16 cellular contexts compared by ENCODE assay signal in the genomic region with DNA sequence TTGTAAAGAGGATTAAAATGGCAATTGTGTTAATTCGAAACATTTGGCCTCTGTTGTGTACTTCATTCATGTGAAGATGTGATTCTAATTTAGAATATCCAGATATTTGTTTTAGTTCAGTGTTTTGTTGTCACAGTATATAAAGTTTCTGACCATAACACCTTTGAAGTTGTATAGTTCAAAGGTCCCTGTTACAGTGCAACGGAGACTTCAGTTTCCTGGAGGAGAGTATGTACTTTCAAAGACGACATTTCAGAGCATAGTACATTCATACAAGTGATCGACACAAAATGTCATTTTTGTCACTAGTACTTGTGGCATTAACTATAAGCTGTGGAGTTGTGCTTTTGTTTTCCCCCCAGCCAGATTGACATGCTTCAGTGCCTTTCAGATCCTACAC.
"Had no signal": no experiment of that assay in that cellular context is flagged by ENCODE, and none has a peak within 500 bp of the region (broad histone marks: within the 10 kb centered on the region; RNA-seq: fewer than 3 reads in every experiment).

No MANE protein-coding gene starts in this region.

- H3K4me1 ChIP-seq: heart left ventricle, right atrium auricular region, tibial artery, upper lobe of left lung, uterus had no signal

- DNase-seq: effector memory CD4-positive, alpha-beta T cell; heart left ventricle; hippocampal formation; naive thymus-derived CD8-positive, alpha-beta T cell; posterior cingulate gyrus; stimulated activated CD4-positive, alpha-beta T cell treated with anti-CD3 and anti-CD28 coated beads, Interleukin-2, amount 100 ng/mL, for 48 hours; stimulated activated naive CD4-positive, alpha-beta T cell treated with Interleukin-2 at 50 U/mL for 16 hours; tibial artery; upper lobe of left lung; uterus had no signal

- H3K4me1 Mint-ChIP-seq: naive thymus-derived CD8-positive, alpha-beta T cell had no signal

- H3K4me3 Mint-ChIP-seq: naive thymus-derived CD8-positive, alpha-beta T cell had no signal

- H3K36me3 ChIP-seq: heart left ventricle, neutrophil, right atrium auricular region, tibial artery, upper lobe of left lung, uterus had no signal

- H3K4me2 ChIP-seq: smooth muscle cell had no signal

- H3K27me3 ChIP-seq: heart left ventricle, neutrophil, right atrium auricular region, tibial artery, upper lobe of left lung, uterus had no signal

- H3K27ac Mint-ChIP-seq: naive thymus-derived CD8-positive, alpha-beta T cell had no signal

- H3K27me3 Mint-ChIP-seq: naive thymus-derived CD8-positive, alpha-beta T cell had no signal

- H3K4me3 ChIP-seq: heart left ventricle, right atrium auricular region, smooth muscle cell, tibial artery, upper lobe of left lung, uterus had no signal

- ATAC-seq: esophagus mucosa; heart left ventricle; naive thymus-derived CD8-positive, alpha-beta T cell had no signal

- H3K27ac ChIP-seq: heart left ventricle, neutrophil, right atrium auricular region, tibial artery, upper lobe of left lung, uterus had no signal

- FAIRE-seq: endometrium, frontal cortex had no signal

- H3K9me3 ChIP-seq: heart left ventricle, neutrophil, right atrium auricular region, uterus had no signal
